Comparison of ENCODE assay signal across 24 cellular contexts in the genomic region with DNA sequence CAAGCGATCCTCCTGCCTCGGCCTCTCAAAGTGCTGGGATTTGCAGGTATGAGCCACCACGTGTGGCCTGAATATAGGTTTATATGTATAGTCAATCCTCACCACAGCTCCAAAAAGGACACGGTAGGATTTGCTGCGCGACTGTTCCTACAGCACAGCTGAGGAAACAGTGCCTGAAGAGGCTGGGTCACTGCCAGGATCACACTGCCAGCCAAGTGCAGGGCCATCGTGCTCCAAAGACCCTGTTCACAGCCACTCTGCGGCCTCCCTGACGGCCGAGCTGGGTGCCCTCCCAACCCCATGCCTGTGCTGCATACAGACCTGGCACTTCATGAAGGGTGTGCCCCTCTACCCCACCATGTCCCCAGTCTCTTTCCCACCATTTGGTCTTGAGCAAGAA.
DNase-seq lines count a peak whose midpoint lies in the region; FAIRE-seq and TF ChIP-seq lines count a peak whose summit lies in the region.
"Had no signal": no experiment of that assay in that cellular context is flagged by ENCODE, and none has a peak within 500 bp of the region (broad histone marks: within the 10 kb centered on the region; RNA-seq: fewer than 3 reads in every experiment).

No MANE protein-coding gene starts in this region.

- no peaks in the 10 kb centered on the region for H3K27me3 Mint-ChIP-seq in T-helper 1 cell treated with Interleukin-12 subunit alpha and Interleukin-12 subunit beta and Interleukin-4 antibody, amounts not matched to agents 30 μg/mL and 1 μg/mL, for 36 hours (ENCODE audit: low read depth)
- H3K27me3 Mint-ChIP-seq: T-cell had no signal

- peak overlapping the region; percentile 62 for H3K27ac Mint-ChIP-seq in T-helper 1 cell treated with Interleukin-12 subunit alpha and Interleukin-12 subunit beta and Interleukin-4 antibody, amounts not matched to agents 30 μg/mL and 1 μg/mL, for 36 hours
- H3K27ac Mint-ChIP-seq: T-cell had no signal

- H2BK5ac ChIP-seq in mesenchymal stem cell (ENCODE audit: low read depth, low read length, poor library complexity, severe bottlenecking), result no peak overlapping the region

- FAIRE-seq in GM12891 (lab: Jason Lieb, UNC), result no peak
- FAIRE-seq: keratinocyte had no signal

- H3K27me3 ChIP-seq in ascending aorta, result no peaks in the 10 kb centered on the region
- no peaks in the 10 kb centered on the region for H3K27me3 ChIP-seq in mesenchymal stem cell (ENCODE audit: control insufficient read depth in 1 of 2, insufficient read depth in 1 of 2, low read length in 2 of 2)
- no peaks in the 10 kb centered on the region for H3K27me3 ChIP-seq in tibial artery
- H3K27me3 ChIP-seq: upper lobe of left lung had no signal

- H3K23ac ChIP-seq in mesenchymal stem cell (ENCODE audit: low read length in 2 of 2), result no peak overlapping the region

- H4K91ac ChIP-seq in mesenchymal stem cell (ENCODE audit: low read length), result peak overlapping the region; percentile 29

- H3K18ac ChIP-seq in mesenchymal stem cell (ENCODE audit: low read depth in 1 of 2, low read length in 2 of 2), result no peak overlapping the region

- H2BK15ac ChIP-seq in mesenchymal stem cell (ENCODE audit: low read depth, poor library complexity, severe bottlenecking), result no peak overlapping the region

- peak overlapping the region; percentile 96 to 98 for H3K27ac ChIP-seq in ascending aorta
- no peak overlapping the region for H3K27ac ChIP-seq in mesenchymal stem cell (ENCODE audit: low read length, poor library complexity, severe bottlenecking)
- peak overlapping the region; percentile 87 to 98 for H3K27ac ChIP-seq in tibial artery

- H3K4me3 Mint-ChIP-seq in T-helper 1 cell treated with Interleukin-12 subunit alpha and Interleukin-12 subunit beta and Interleukin-4 antibody, amounts not matched to agents 30 μg/mL and 1 μg/mL, for 36 hours, result no peak overlapping the region
- H3K4me3 Mint-ChIP-seq: natural killer cell, T-cell had no signal

- no peak overlapping the region for H2BK12ac ChIP-seq in mesenchymal stem cell (ENCODE audit: low read length in 2 of 2)

- no peak for TF ChIP-seq POLR2A in GM12891 (IDR thresholded peaks at IDR 0.05; ENCODE audit: low read depth, low read length)

- H3K4me1 ChIP-seq in ascending aorta (peaks cover 24 to 38% of the 10 kb centered on the region in 2 donors), mesenchymal stem cell (ENCODE audit: control insufficient read depth, insufficient read depth, low read depth, low read length) (peaks cover 37% of the 10 kb centered on the region), tibial artery (peaks cover 19 to 98% (median 67%) of the 10 kb centered on the region in 4 donors)

- H3K14ac ChIP-seq in mesenchymal stem cell (ENCODE audit: low read length in 2 of 2), result no peak overlapping the region

- no peak overlapping the region for H4K8ac ChIP-seq in mesenchymal stem cell (ENCODE audit: low read length)

- no peak overlapping the region for H3K4me2 ChIP-seq in mesenchymal stem cell (ENCODE audit: low read length, poor library complexity, severe bottlenecking)

- no peaks in the 10 kb centered on the region for H3K9me3 Mint-ChIP-seq in T-helper 1 cell treated with Interleukin-12 subunit alpha and Interleukin-12 subunit beta and Interleukin-4 antibody, amounts not matched to agents 30 μg/mL and 1 μg/mL, for 36 hours
- H3K9me3 Mint-ChIP-seq: natural killer cell, T-cell had no signal

- H3K9me3 ChIP-seq in ascending aorta (no peaks in the 10 kb centered on the region), mesenchymal stem cell (ENCODE audit: control insufficient read depth, low read length) (no peaks in the 10 kb centered on the region), tibial artery (no peaks in the 10 kb centered on the region)
- H3K9me3 ChIP-seq: upper lobe of left lung had no signal

- no peak overlapping the region for H2AFZ ChIP-seq in mesenchymal stem cell (ENCODE audit: low read depth, low read length)

- no peak overlapping the region for H2BK120ac ChIP-seq in mesenchymal stem cell (ENCODE audit: low read depth, low read length)

- H3K4me3 ChIP-seq in ascending aorta, result no peak overlapping the region
- H3K4me3 ChIP-seq in mesenchymal stem cell (ENCODE audit: insufficient read depth in 1 of 2, low read depth in 1 of 2, low read length in 2 of 2), result no peak overlapping the region
- H3K4me3 ChIP-seq in tibial artery, result no peak overlapping the region
- H3K4me3 ChIP-seq: upper lobe of left lung had no signal

- peaks cover 48% of the 10 kb centered on the region for H3K79me1 ChIP-seq in mesenchymal stem cell (replicated peaks; ENCODE audit: low read length, poor library complexity, severe bottlenecking)

- no peaks in the 10 kb centered on the region for H3K36me3 ChIP-seq in ascending aorta
- peaks cover 11 to 17% of the 10 kb centered on the region in 2 experiments for H3K36me3 ChIP-seq in mesenchymal stem cell (ENCODE audit: control insufficient read depth in 1 of 2, insufficient read depth in 2 of 2, low read depth in 1 of 2, low read length in 2 of 2)
- H3K36me3 ChIP-seq in tibial artery, result no peaks in the 10 kb centered on the region
- H3K36me3 ChIP-seq: upper lobe of left lung had no signal

- no peak overlapping the region for H3K9ac ChIP-seq in mesenchymal stem cell (ENCODE audit: low read length)

- WGBS in mesenchymal stem cell, result 97% methylated on average over 9 of the region's 10 CpGs

- H3K36me3 Mint-ChIP-seq in T-helper 1 cell treated with Interleukin-12 subunit alpha and Interleukin-12 subunit beta and Interleukin-4 antibody, amounts not matched to agents 30 μg/mL and 1 μg/mL, for 36 hours (ENCODE audit: low read depth), result peaks cover 4% of the 10 kb centered on the region
- H3K36me3 Mint-ChIP-seq: natural killer cell, T-cell had no signal

- no peak for DNase-seq in T-helper 1 cell
- no peak for DNase-seq in ascending aorta (ENCODE audit: low spot score in 2 of 2)
- DNase-seq in mesenchymal stem cell, result no peak
- peak in 1 of 2 donors; percentile 81 for DNase-seq in tibial artery
- no peak for DNase-seq in iPS-NIHi7 (ENCODE audit: extremely low spot score)
- no peak for DNase-seq in effector CD8-positive, alpha-beta T cell (lab: John Stamatoyannopoulos, UW)
- DNase-seq in GM12891 (ENCODE audit: insufficient read length, low spot score), result no peak
- DNase-seq: 8988T; activated CD4-positive, alpha-beta T cell treated with anti-CD3 and anti-CD28 coated beads, Interleukin-2, amount 50 U/mL, for 4 hours; activated CD8-positive, alpha-beta memory T cell treated with anti-CD3 and anti-CD28 coated beads, Interleukin-2, amount 50 U/mL, for 48 hours; activated gamma-delta T cell; AML-193; DMS79; erythroblast; foreskin melanocyte; KG1; mesendoderm; natural killer cell; NCI-H187 treated with DMSO at 0.1 percent for 48 hours; stimulated activated naive CD8-positive, alpha-beta T cell treated with anti-CD3 and anti-CD28 coated beads, Interleukin-15, Interleukin-2, amounts not matched to agents 100 U/mL and 50 U/mL, for 24 hours; T-cell; upper lobe of left lung had no signal

- H2AK5ac ChIP-seq in mesenchymal stem cell (ENCODE audit: low read length, severe bottlenecking), result peak overlapping the region; percentile 11

- no peak overlapping the region for H3K4ac ChIP-seq in mesenchymal stem cell (ENCODE audit: low read depth in 1 of 2, low read length in 2 of 2)

- TF ChIP-seq CTCF in ascending aorta (IDR thresholded peaks at IDR 0.05) (no peak), tibial artery (IDR thresholded peaks at IDR 0.05) (no peak)

- intact Hi-C loops in ascending aorta (cut with DNase I) (loop anchor here (5.0 to 10.0 kb wide), 4 partner anchors 44 to 493 kb away; partner anchors contain the start of genes ACOT11 and PARS2), tibial artery (cut with DNase I; ENCODE audit: low total_unique reads) (loop anchor here (5.0 to 10.0 kb wide), 2 partner anchors 63 to 216 kb away; no protein-coding TSS in a partner anchor)

- H3K4me1 Mint-ChIP-seq in T-helper 1 cell treated with Interleukin-12 subunit alpha and Interleukin-12 subunit beta and Interleukin-4 antibody, amounts not matched to agents 30 μg/mL and 1 μg/mL, for 36 hours (ENCODE audit: low read depth), result peaks cover 33% of the 10 kb centered on the region

TF ChIP-seq in GM12891, 5 proteins besides CTCF, POLR2A, EP300 and RAD21:
- TF ChIP-seq POLR2AphosphoS5 (IDR thresholded peaks at IDR 0.05; ENCODE audit: low read depth, low read length) (no peak), SPI1 (IDR thresholded peaks at IDR 0.05; ENCODE audit: low read depth, low read length) (no peak), PAX5 (IDR thresholded peaks at IDR 0.05; ENCODE audit: insufficient read depth, low read length, severe bottlenecking) (no peak), POU2F2 (IDR thresholded peaks at IDR 0.05; ENCODE audit: low read depth, low read length) (no peak), TAF1 (IDR thresholded peaks at IDR 0.05; ENCODE audit: low read depth, low read length) (no peak)
